Comparison of ENCODE assay signal across 20 cellular contexts in genomic region chr7:74193054-74193453, GRCh38. TPM values are rescaled to one million over a fixed set of nuclear protein-coding genes. Genes with fewer than 3 reads are reported as not detected.
DNase-seq lines count a peak whose midpoint lies in the region; ATAC-seq and TF ChIP-seq lines count a peak whose summit lies in the region.
"Had no signal": no experiment of that assay in that cellular context is flagged by ENCODE, and none has a peak within 500 bp of the region (broad histone marks: within the 10 kb centered on the region; RNA-seq: fewer than 3 reads in every experiment).

No MANE protein-coding gene starts in this region.

- no peak for ATAC-seq in T-helper 17 cell
- no peak for ATAC-seq in HG03175 (IDR thresholded peaks at IDR 0.05; ENCODE audit: unreplicated experiment)
- no peak for ATAC-seq in heart left ventricle
- ATAC-seq: activated T-cell treated with anti-CD3 and anti-CD28 coated beads, Interleukin-2, amount 50 U/mL, for 72 hours; body of pancreas had no signal

- no peaks in the 10 kb centered on the region for H3K27me3 Mint-ChIP-seq in activated T-cell treated with anti-CD3 and anti-CD28 coated beads, Interleukin-2, amount 50 U/mL, for 24 hours
- H3K27me3 Mint-ChIP-seq in T-helper 17 cell, result no peaks in the 10 kb centered on the region
- no peaks in the 10 kb centered on the region for H3K27me3 Mint-ChIP-seq in nephron progenitor cell (ENCODE audit: low read depth, poor library complexity)
- H3K27me3 Mint-ChIP-seq: progenitor cell of endocrine pancreas had no signal

- intact Hi-C loops in heart left ventricle (cut with DNase I), result no loop called here

- no peak overlapping the region for H3K4me3 Mint-ChIP-seq in activated T-cell treated with anti-CD3 and anti-CD28 coated beads, Interleukin-2, amount 50 U/mL, for 24 hours
- H3K4me3 Mint-ChIP-seq in T-helper 17 cell, result no peak overlapping the region
- H3K4me3 Mint-ChIP-seq in nephron progenitor cell, result no peak overlapping the region
- H3K4me3 Mint-ChIP-seq: activated T-cell treated with anti-CD3 and anti-CD28 coated beads, Interleukin-2, amount 50 U/mL, for 72 hours; nephron had no signal

- no peaks in the 10 kb centered on the region for H3K9me3 ChIP-seq in T-helper 17 cell (ENCODE audit: control insufficient read depth, low read length, poor library complexity, severe bottlenecking)
- H3K9me3 ChIP-seq in heart left ventricle, result no peaks in the 10 kb centered on the region
- H3K9me3 ChIP-seq: body of pancreas, colonic mucosa, spleen had no signal

- peaks cover 0 to 19% (median 9%) of the 10 kb centered on the region in 12 donors for H3K4me1 ChIP-seq in heart left ventricle
- H3K4me1 ChIP-seq: colonic mucosa had no signal

- H3K4me1 Mint-ChIP-seq in activated T-cell treated with anti-CD3 and anti-CD28 coated beads, Interleukin-2, amount 50 U/mL, for 24 hours (ENCODE audit: low read depth), result peaks cover 10% of the 10 kb centered on the region
- peaks cover 9% of the 10 kb centered on the region for H3K4me1 Mint-ChIP-seq in T-helper 17 cell
- H3K4me1 Mint-ChIP-seq in nephron progenitor cell, result no peaks in the 10 kb centered on the region
- H3K4me1 Mint-ChIP-seq: nephron had no signal

- TF ChIP-seq POLR2A in heart left ventricle (IDR thresholded peaks at IDR 0.05), result no peak

- no peak overlapping the region for H3K4me3 ChIP-seq in heart left ventricle
- H3K4me3 ChIP-seq: body of pancreas, colonic mucosa, spleen had no signal

- no peaks in the 10 kb centered on the region for H3K9me3 Mint-ChIP-seq in activated T-cell treated with anti-CD3 and anti-CD28 coated beads, Interleukin-2, amount 50 U/mL, for 24 hours
- H3K9me3 Mint-ChIP-seq in nephron progenitor cell, result no peaks in the 10 kb centered on the region
- H3K9me3 Mint-ChIP-seq: activated T-cell treated with anti-CD3 and anti-CD28 coated beads, Interleukin-2, amount 50 U/mL, for 72 hours; nephron had no signal

- 77 to 85% (median 80%) methylated on average over 8 of the region's 8 CpGs for WGBS in heart left ventricle, 4 donors

- peaks cover 2 to 95% (median 88%) of the 10 kb centered on the region in 9 donors for H3K36me3 ChIP-seq in heart left ventricle

- H3K27ac Mint-ChIP-seq in activated T-cell treated with anti-CD3 and anti-CD28 coated beads, Interleukin-2, amount 50 U/mL, for 24 hours, result peak overlapping the region; percentile 48
- H3K27ac Mint-ChIP-seq in T-helper 17 cell (peak overlapping the region; percentile 32), nephron progenitor cell (peak overlapping the region; percentile 34)
- H3K27ac Mint-ChIP-seq: activated T-cell treated with anti-CD3 and anti-CD28 coated beads, Interleukin-2, amount 50 U/mL, for 72 hours; nephron; progenitor cell of endocrine pancreas had no signal

- H3K27ac ChIP-seq in heart left ventricle, result no peak overlapping the region
- H3K27ac ChIP-seq: body of pancreas, colonic mucosa, spleen had no signal

- H3K36me3 Mint-ChIP-seq in activated T-cell treated with anti-CD3 and anti-CD28 coated beads, Interleukin-2, amount 50 U/mL, for 24 hours (ENCODE audit: low read depth), result peaks cover 98% of the 10 kb centered on the region
- H3K36me3 Mint-ChIP-seq in T-helper 17 cell (ENCODE audit: low read depth), result peaks cover 5% of the 10 kb centered on the region
- H3K36me3 Mint-ChIP-seq in nephron progenitor cell (ENCODE audit: low read depth), result peaks cover 83% of the 10 kb centered on the region

- no peaks in the 10 kb centered on the region for H3K27me3 ChIP-seq in heart left ventricle
- H3K27me3 ChIP-seq: body of pancreas, colonic mucosa, spleen had no signal

- no peak for DNase-seq in activated T-cell treated with anti-CD3 and anti-CD28 coated beads, Interleukin-2, amount 50 U/mL, for 24 hours
- no peak for DNase-seq in activated T-cell treated with anti-CD3 and anti-CD28 coated beads, Interleukin-2, amount 50 U/mL, for 1 hour
- peak; percentile 34 for DNase-seq in NCI-H2029 (lab: John Stamatoyannopoulos, UW)
- DNase-seq in T-helper 17 cell, result no peak
- DNase-seq in nephron progenitor cell, result no peak
- no peak for DNase-seq in UCSD-AML1 (lab: John Stamatoyannopoulos, UW; ENCODE audit: unreplicated experiment)
- DNase-seq in heart left ventricle, result no peak
- DNase-seq: activated CD8-positive, alpha-beta memory T cell treated with anti-CD3 and anti-CD28 coated beads for 24 hours; activated T-cell treated with anti-CD3 and anti-CD28 coated beads, Interleukin-2, amount 50 U/mL, for 72 hours; body of pancreas; colonic mucosa; COR-L47; NCI-H1092 treated with DMSO at 0.1 percent for 48 hours; NCI-H446; spleen; stimulated activated CD4-positive, alpha-beta T cell treated with anti-CD3 and anti-CD28 coated beads, Interleukin-4, amount 100 ng/mL, for 4 hours; T1000 had no signal

- TF ChIP-seq CTCF in nephron progenitor cell (IDR thresholded peaks at IDR 0.05) (no peak), heart left ventricle (IDR thresholded peaks at IDR 0.05) (no peak)

RNA-seq across cellular contexts. Expression of gene LAT2, which starts 16.8 kb away (rescaled TPM):
- total RNA-seq in T-helper 17 cell (1 to 10 TPM; 2.2 to 8.6 TPM), heart left ventricle (10 to 100 TPM in 1 of 9 donors, 1 to 10 TPM in 8; 1.0 to 20.8 (median 1.5) TPM)
- polyA plus RNA-seq in heart left ventricle, result 1 to 10 TPM; 1.7 to 2.9 TPM

RNA-seq across cellular contexts. Expression of gene EIF4H, which starts 18.9 kb away (rescaled TPM):
- total RNA-seq in T-helper 17 cell (100 to 1,000 TPM; 242 to 255 TPM), heart left ventricle (100 to 1,000 TPM; 166 to 216 (median 196) TPM)
- 100 to 1,000 TPM in 1 of 2 donors, 10 to 100 TPM in 1; 89.0 to 255 TPM for polyA plus RNA-seq in heart left ventricle
